Comparison of ENCODE assay signal across 1 cellular context in genomic region chr12:3872800-3873636, GRCh38.
TF ChIP-seq lines count a peak whose summit lies in the region.

PARP11 (minus strand) TSS chr12:3873399; CDS start chr12:3873229, 170 bp downstream.

TF ChIP-seq in HepG2, 621 proteins besides CTCF, POLR2A, EP300 and RAD21 (continued from another document):
- no peak for TF ChIP-seq POGK (CRISPR knock-in tag; conservative IDR thresholded peaks at IDR 0.05)
- TF ChIP-seq ZNF883 (CRISPR knock-in tag; IDR thresholded peaks at IDR 0.05; ENCODE audit: not compliant biosample characterization) = no peak
- TF ChIP-seq ZEB1 (IDR thresholded peaks at IDR 0.05; ENCODE audit: insufficient replicate concordance, low read depth) = no peak
- 0 out of 2 replicates have a peak, but pooled peaks have one; percentile 19 for TF ChIP-seq ZNF816 (CRISPR knock-in tag; IDR thresholded peaks at IDR 0.05; ENCODE audit: borderline replicate concordance)
- TF ChIP-seq ZNF282 (IDR thresholded peaks at IDR 0.05; ENCODE audit: partially characterized antibody) = no peak
- no peak for TF ChIP-seq ESRRA (CRISPR knock-in tag; IDR thresholded peaks at IDR 0.05; ENCODE audit: low read depth)
- TF ChIP-seq CBFB (CRISPR knock-in tag; IDR thresholded peaks at IDR 0.05) = no peak
- no peak for TF ChIP-seq PLSCR1 (CRISPR knock-in tag; IDR thresholded peaks at IDR 0.05; ENCODE audit: borderline replicate concordance)
- TF ChIP-seq ZNF329 (CRISPR knock-in tag; IDR thresholded peaks at IDR 0.05; ENCODE audit: low read depth) = no peak
- no peak for TF ChIP-seq ZNF839 (CRISPR knock-in tag; IDR thresholded peaks at IDR 0.05; ENCODE audit: borderline replicate concordance)
- no peak for TF ChIP-seq LCORL (IDR thresholded peaks at IDR 0.05)
- TF ChIP-seq LCORL (CRISPR knock-in tag; IDR thresholded peaks at IDR 0.05) = 0 out of 2 replicates have a peak, but pooled peaks have one; percentile 2
- TF ChIP-seq SP1 (IDR thresholded peaks at IDR 0.05) = no peak
- peak; percentile 82 for TF ChIP-seq SP1 (CRISPR knock-in tag; IDR thresholded peaks at IDR 0.05)
- peak; percentile 69 for TF ChIP-seq ELF1 (CRISPR knock-in tag; IDR thresholded peaks at IDR 0.05)
- no peak for TF ChIP-seq JUN (CRISPR knock-in tag; IDR thresholded peaks at IDR 0.05)
- TF ChIP-seq PRDM15 (CRISPR knock-in tag; IDR thresholded peaks at IDR 0.05) = 0 out of 2 replicates have a peak, but pooled peaks have one; percentile 11
- no peak for TF ChIP-seq PCBP1 (IDR thresholded peaks at IDR 0.05; ENCODE audit: borderline replicate concordance, low read depth, low read length)
- TF ChIP-seq FOXC1 (CRISPR knock-in tag; IDR thresholded peaks at IDR 0.05; ENCODE audit: borderline replicate concordance) = peak; percentile 63; the same call in 1 of the 2 replicates
- TF ChIP-seq ZBTB42 (CRISPR knock-in tag; IDR thresholded peaks at IDR 0.05) = no peak
- TF ChIP-seq SP4 (CRISPR knock-in tag; IDR thresholded peaks at IDR 0.05) = peak; percentile 81
- TF ChIP-seq ZKSCAN5 (CRISPR knock-in tag; IDR thresholded peaks at IDR 0.05) = no peak
- peak; percentile 89 for TF ChIP-seq GABPB1 (CRISPR knock-in tag; IDR thresholded peaks at IDR 0.05)
- peak; percentile 61 for TF ChIP-seq CREB1 (IDR thresholded peaks at IDR 0.05)
- peak; percentile 83 for TF ChIP-seq CREB1 (CRISPR knock-in tag; IDR thresholded peaks at IDR 0.05)
- TF ChIP-seq ZNF737 (CRISPR knock-in tag; IDR thresholded peaks at IDR 0.05; ENCODE audit: borderline replicate concordance) = no peak
- no peak for TF ChIP-seq ZBED4 (CRISPR knock-in tag; IDR thresholded peaks at IDR 0.05; ENCODE audit: borderline replicate concordance)
- no peak for TF ChIP-seq THAP9 (CRISPR knock-in tag; IDR thresholded peaks at IDR 0.05; ENCODE audit: borderline replicate concordance)
- no peak for TF ChIP-seq ARID5B (CRISPR knock-in tag; IDR thresholded peaks at IDR 0.05)
- no peak for TF ChIP-seq ZNF562 (CRISPR knock-in tag; IDR thresholded peaks at IDR 0.05; ENCODE audit: borderline replicate concordance)
- TF ChIP-seq ZNF589 (CRISPR knock-in tag; conservative IDR thresholded peaks at IDR 0.05) = no peak
- TF ChIP-seq MXI1 (IDR thresholded peaks at IDR 0.05; ENCODE audit: borderline replicate concordance, low read depth, low read length) = no peak; the same call in 2 of the 3 replicates
- no peak for TF ChIP-seq NBN (conservative IDR thresholded peaks at IDR 0.05)
- no peak for TF ChIP-seq SAFB2 (CRISPR knock-in tag; IDR thresholded peaks at IDR 0.05; ENCODE audit: borderline replicate concordance, low read depth)
- no peak for TF ChIP-seq CBX2 (IDR thresholded peaks at IDR 0.05; ENCODE audit: low read depth, low read length)
- no peak for TF ChIP-seq CBX2 (CRISPR knock-in tag; IDR thresholded peaks at IDR 0.05; ENCODE audit: low read depth)
